In the genomic region with DNA sequence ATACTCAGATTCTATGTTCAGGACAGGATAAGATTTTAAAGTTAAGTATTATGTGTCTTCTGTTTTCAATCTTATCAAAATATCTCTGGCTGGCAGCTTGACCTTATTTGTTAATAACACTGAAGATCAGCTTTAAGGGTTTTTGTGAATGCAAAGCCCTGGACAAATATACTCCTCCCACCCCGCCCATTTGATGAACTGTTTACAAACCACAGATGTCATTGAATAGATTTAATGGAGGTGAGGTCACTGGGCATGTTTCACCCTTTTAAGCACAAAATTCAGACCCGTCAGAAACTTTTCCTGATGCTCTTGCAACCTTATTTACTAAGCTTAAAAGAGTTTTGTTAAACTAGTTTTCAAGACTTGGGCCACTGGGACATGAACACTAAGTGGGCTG, we compare ENCODE assay signal across 11 cellular contexts. TPM values are rescaled to one million over a fixed set of nuclear protein-coding genes. Genes with fewer than 3 reads are reported as not detected.
DNase-seq lines count a peak whose midpoint lies in the region; ATAC-seq and TF ChIP-seq lines count a peak whose summit lies in the region.
"Had no signal": no experiment of that assay in that cellular context is flagged by ENCODE, and none has a peak within 500 bp of the region (broad histone marks: within the 10 kb centered on the region; RNA-seq: fewer than 3 reads in every experiment).

No MANE protein-coding gene starts in this region.

- no peak for TF ChIP-seq CTCF in Panc1 (IDR thresholded peaks at IDR 0.05)

- intact Hi-C loops in Panc1 (cut with micrococcal nuclease; ENCODE audit: unreplicated experiment) = loop anchor here (10.0 kb wide), 1 partner anchor 385 kb away; no protein-coding TSS in a partner anchor

- DNase-seq in DMS53 treated with DMSO at 0.1 percent for 48 hours (lab: John Stamatoyannopoulos, UW; ENCODE audit: unreplicated experiment) (peak; percentile 77), LHCN-M2 (ENCODE audit: low read depth) (peak; percentile 19), Panc1 (ENCODE audit: low read depth, low spot score) (no peak), iris pigment epithelial cell (ENCODE audit: low read depth) (peak; percentile 63), NCI-H1105 treated with DMSO at 0.1 percent for 48 hours (lab: John Stamatoyannopoulos, UW) (no peak), SW480 (ENCODE audit: low spot score) (no peak), SIG-M5 (lab: John Stamatoyannopoulos, UW) (no peak)
- DNase-seq: activated T-cell treated with anti-CD3 and anti-CD28 coated beads, Interleukin-2, amount 50 U/mL, for 24 hours; NCI-H1105; stimulated activated CD4-positive, alpha-beta T cell treated with anti-CD3 and anti-CD28 coated beads, Interleukin-1b, Interleukin-23, amount 100 ng/mL, for 48 hours had no signal

- in situ Hi-C loops in Panc1 (cut with HindIII; ENCODE audit: low pct_unique_long_range_greater_than_20kb, low sequenced_read_pairs) = no loop called here

- H3K4me1 ChIP-seq in Panc1 (ENCODE audit: control insufficient read depth, insufficient read depth, low read length) = no peaks in the 10 kb centered on the region

- H3K4me3 ChIP-seq in Panc1 (ENCODE audit: low read depth in 2 of 2, low read length in 2 of 2) = no peak overlapping the region

- ATAC-seq in Panc1 = no peak
- ATAC-seq: CD8-positive, alpha-beta T cell had no signal

- no peaks in the 10 kb centered on the region for H3K27me3 ChIP-seq in Panc1 (ENCODE audit: control insufficient read depth, insufficient read depth, low read length)

- CTCF ChIA-PET in Panc1 (lab: Charles Lee) = no interaction called here

- POLR2A ChIA-PET in Panc1 (lab: Charles Lee) = no interaction called here

- no peaks in the 10 kb centered on the region; the same call in 1 of the 2 replicates for H3K9me3 ChIP-seq in Panc1 (ENCODE audit: control insufficient read depth, insufficient read depth, low read depth, low read length)

- peak overlapping the region; percentile 23; the same call in 1 of the 2 replicates for H3K27ac ChIP-seq in Panc1 (ENCODE audit: low read length)

- H3K36me3 ChIP-seq in Panc1 (ENCODE audit: control insufficient read depth, insufficient read depth, low read length) = no peaks in the 10 kb centered on the region

- BruUV-seq in Panc1 (replicated peaks; lab: Mats Ljungman, UMichigan) = no TSS peak

RNA-seq across cellular contexts. Expression of a gene that starts 10.1 kb away (rescaled TPM):
- total RNA-seq in LHCN-M2 (2014; rRNA removed) (3.2 and 5.9 TPM in 2 replicates), Panc1 (2021; ENCODE audit: unreplicated experiment) (0.82 TPM)
- 30.8 TPM for polyA plus RNA-seq in LHCN-M2 (2012)
- 1.4 TPM for polyA plus RNA-seq in Panc1 (2012; ENCODE audit: insufficient read length)

Comparison
In these comparisons a context has a peak if more than half of its experiments do, and no peak if none do; other contexts are left out.
1. DNase-seq: peak in DMS53 treated with DMSO at 0.1 percent for 48 hours (single experiment), LHCN-M2 (single experiment) and iris pigment epithelial cell (single experiment); none in Panc1 (single experiment), NCI-H1105 treated with DMSO at 0.1 percent for 48 hours (single experiment), SW480 (single experiment) and SIG-M5 (single experiment).